ENCODE assay signal across 8 cellular contexts in the genomic region with DNA sequence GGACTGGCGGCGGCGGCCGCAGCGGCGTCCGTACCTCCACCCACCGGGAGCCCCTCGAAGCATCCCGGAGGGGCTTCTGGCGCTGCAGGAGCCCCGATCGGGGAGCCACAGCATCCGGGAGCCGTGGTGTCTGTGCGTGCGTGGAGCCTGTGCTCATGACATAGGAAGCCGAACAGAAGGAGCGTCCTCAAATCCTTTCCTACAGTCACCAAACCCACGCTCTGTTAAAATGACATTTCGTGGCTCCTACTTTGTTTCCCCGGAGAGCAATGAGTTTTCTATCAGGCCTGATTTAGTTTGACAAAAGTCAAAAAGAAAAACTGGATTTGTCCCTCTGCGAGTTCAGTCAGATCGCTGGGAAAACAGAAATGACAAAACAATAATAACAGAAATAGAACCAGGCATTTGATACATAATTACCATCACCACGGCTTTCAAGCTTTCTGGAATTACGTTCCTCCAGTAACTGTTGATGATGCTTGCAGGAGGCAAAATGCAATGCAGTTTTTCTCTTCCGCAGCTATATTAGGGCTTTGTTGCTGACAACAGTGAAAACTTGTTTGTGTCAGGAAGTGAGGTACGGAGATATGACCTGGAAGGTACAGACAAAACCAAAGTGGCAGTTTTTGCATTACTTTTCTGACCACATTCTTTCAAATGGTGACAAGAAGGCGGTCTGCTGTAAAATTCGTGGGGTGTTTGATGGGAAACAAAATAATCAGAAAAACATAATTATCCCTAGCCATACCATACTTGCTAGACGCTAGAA.
DNase-seq lines count a peak whose midpoint lies in the region; ATAC-seq and TF ChIP-seq lines count a peak whose summit lies in the region.

No MANE protein-coding gene starts in this region.

- peak overlapping the region; percentile 83 for H3K4me3 ChIP-seq in GM12875 (ENCODE audit: low read depth, low read length)
- peak overlapping the region; percentile 80 for H3K4me3 ChIP-seq in Jurkat, Clone E6-1 (ENCODE audit: low read length)

- no peak for ATAC-seq in left lobe of liver

- no peak for TF ChIP-seq CTCF in GM12875 (IDR thresholded peaks at IDR 0.05; ENCODE audit: borderline replicate concordance, insufficient read depth, low read depth, low read length)

- peak; percentile 35 for DNase-seq in Jurkat, Clone E6-1 (ENCODE audit: low read depth, low spot score)
- DNase-seq in astrocyte of the hippocampus (ENCODE audit: low read depth, low spot score) = peak; percentile 23
- DNase-seq in inferior parietal cortex (ENCODE audit: extremely low spot score) = peak; percentile 55
- DNase-seq in stimulated activated naive CD4-positive, alpha-beta T cell (lab: John Stamatoyannopoulos, UW) = peak in 4 of 6 experiments; percentile 14 to 76 (median 66)
- DNase-seq in left lobe of liver (ENCODE audit: low spot score) = no peak
- DNase-seq in NCI-H187 treated with DMSO at 0.1 percent for 48 hours (lab: John Stamatoyannopoulos, UW) = no peak
- DNase-seq in GOT3 (lab: John Stamatoyannopoulos, UW) = no peak

Comparison
In these comparisons a context has a peak if more than half of its experiments do, and no peak if none do; other contexts are left out.
1. DNase-seq: peak in Jurkat, Clone E6-1 (single experiment), astrocyte of the hippocampus (single experiment), inferior parietal cortex (single experiment) and stimulated activated naive CD4-positive, alpha-beta T cell (4 of 6); none in left lobe of liver (single experiment), NCI-H187 treated with DMSO at 0.1 percent for 48 hours (single experiment) and GOT3 (single experiment).